1 cellular context compared by ENCODE assay signal in genomic region chr6:116631379-116631990, GRCh38.
TF ChIP-seq lines count a peak whose summit lies in the region.

No MANE protein-coding gene starts in this region.

TF ChIP-seq in HepG2, 621 proteins besides CTCF, POLR2A, EP300 and RAD21 (continued from another document and continues in another):
- TF ChIP-seq, protein P1, sequence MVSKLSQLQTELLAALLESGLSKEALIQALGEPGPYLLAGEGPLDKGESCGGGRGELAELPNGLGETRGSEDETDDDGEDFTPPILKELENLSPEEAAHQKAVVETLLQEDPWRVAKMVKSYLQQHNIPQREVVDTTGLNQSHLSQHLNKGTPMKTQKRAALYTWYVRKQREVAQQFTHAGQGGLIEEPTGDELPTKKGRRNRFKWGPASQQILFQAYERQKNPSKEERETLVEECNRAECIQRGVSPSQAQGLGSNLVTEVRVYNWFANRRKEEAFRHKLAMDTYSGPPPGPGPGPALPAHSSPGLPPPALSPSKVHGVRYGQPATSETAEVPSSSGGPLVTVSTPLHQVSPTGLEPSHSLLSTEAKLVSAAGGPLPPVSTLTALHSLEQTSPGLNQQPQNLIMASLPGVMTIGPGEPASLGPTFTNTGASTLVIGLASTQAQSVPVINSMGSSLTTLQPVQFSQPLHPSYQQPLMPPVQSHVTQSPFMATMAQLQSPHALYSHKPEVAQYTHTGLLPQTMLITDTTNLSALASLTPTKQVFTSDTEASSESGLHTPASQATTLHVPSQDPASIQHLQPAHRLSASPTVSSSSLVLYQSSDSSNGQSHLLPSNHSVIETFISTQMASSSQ (IDR thresholded peaks at IDR 0.05; ENCODE audit: low read depth) = peak; percentile 76; the same call in 1 of the 2 replicates
- TF ChIP-seq, protein P1 (CRISPR knock-in tag; IDR thresholded peaks at IDR 0.05; ENCODE audit: borderline replicate concordance) = peak; percentile 89
- TF ChIP-seq, protein P2, sequence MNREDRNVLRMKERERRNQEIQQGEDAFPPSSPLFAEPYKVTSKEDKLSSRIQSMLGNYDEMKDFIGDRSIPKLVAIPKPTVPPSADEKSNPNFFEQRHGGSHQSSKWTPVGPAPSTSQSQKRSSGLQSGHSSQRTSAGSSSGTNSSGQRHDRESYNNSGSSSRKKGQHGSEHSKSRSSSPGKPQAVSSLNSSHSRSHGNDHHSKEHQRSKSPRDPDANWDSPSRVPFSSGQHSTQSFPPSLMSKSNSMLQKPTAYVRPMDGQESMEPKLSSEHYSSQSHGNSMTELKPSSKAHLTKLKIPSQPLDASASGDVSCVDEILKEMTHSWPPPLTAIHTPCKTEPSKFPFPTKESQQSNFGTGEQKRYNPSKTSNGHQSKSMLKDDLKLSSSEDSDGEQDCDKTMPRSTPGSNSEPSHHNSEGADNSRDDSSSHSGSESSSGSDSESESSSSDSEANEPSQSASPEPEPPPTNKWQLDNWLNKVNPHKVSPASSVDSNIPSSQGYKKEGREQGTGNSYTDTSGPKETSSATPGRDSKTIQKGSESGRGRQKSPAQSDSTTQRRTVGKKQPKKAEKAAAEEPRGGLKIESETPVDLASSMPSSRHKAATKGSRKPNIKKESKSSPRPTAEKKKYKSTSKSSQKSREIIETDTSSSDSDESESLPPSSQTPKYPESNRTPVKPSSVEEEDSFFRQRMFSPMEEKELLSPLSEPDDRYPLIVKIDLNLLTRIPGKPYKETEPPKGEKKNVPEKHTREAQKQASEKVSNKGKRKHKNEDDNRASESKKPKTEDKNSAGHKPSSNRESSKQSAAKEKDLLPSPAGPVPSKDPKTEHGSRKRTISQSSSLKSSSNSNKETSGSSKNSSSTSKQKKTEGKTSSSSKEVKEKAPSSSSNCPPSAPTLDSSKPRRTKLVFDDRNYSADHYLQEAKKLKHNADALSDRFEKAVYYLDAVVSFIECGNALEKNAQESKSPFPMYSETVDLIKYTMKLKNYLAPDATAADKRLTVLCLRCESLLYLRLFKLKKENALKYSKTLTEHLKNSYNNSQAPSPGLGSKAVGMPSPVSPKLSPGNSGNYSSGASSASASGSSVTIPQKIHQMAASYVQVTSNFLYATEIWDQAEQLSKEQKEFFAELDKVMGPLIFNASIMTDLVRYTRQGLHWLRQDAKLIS (CRISPR knock-in tag; IDR thresholded peaks at IDR 0.05) = peak; percentile 65; the same call in 1 of the 2 replicates
- peak; percentile 97 for TF ChIP-seq ZNF33B (CRISPR knock-in tag; IDR thresholded peaks at IDR 0.05)
- peak; percentile 88; the same call in 1 of the 3 replicates for TF ChIP-seq MXI1 (IDR thresholded peaks at IDR 0.05; ENCODE audit: borderline replicate concordance, low read depth, low read length)
- TF ChIP-seq ZFP91 (CRISPR knock-in tag; IDR thresholded peaks at IDR 0.05; ENCODE audit: borderline replicate concordance) = 0 out of 2 replicates have a peak, but pooled peaks have one; percentile 23
- 0 out of 2 replicates have a peak, but pooled peaks have one; percentile 80 for TF ChIP-seq ZNF569 (CRISPR knock-in tag; IDR thresholded peaks at IDR 0.05; ENCODE audit: borderline replicate concordance)
- TF ChIP-seq ZSCAN9 (CRISPR knock-in tag; IDR thresholded peaks at IDR 0.05; ENCODE audit: borderline replicate concordance) = peak; percentile 91
- peak; percentile 61; the same call in 1 of the 2 replicates for TF ChIP-seq ZNF143 (CRISPR knock-in tag; IDR thresholded peaks at IDR 0.05)
- no peak for TF ChIP-seq SRSF1 (optimal IDR thresholded peaks at IDR 0.05; ENCODE audit: low read depth, low read length)
- peak; percentile 92; the same call in 1 of the 2 replicates for TF ChIP-seq GATA4 (IDR thresholded peaks at IDR 0.05; ENCODE audit: borderline replicate concordance, low read depth)
- TF ChIP-seq, protein P3, sequence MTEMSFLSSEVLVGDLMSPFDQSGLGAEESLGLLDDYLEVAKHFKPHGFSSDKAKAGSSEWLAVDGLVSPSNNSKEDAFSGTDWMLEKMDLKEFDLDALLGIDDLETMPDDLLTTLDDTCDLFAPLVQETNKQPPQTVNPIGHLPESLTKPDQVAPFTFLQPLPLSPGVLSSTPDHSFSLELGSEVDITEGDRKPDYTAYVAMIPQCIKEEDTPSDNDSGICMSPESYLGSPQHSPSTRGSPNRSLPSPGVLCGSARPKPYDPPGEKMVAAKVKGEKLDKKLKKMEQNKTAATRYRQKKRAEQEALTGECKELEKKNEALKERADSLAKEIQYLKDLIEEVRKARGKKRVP (CRISPR knock-in tag; IDR thresholded peaks at IDR 0.05) = peak in 1 of 2 experiments; percentile 40; a peak in 1 of 4 replicates
- TF ChIP-seq ZMYM3 (CRISPR knock-in tag; IDR thresholded peaks at IDR 0.05) = peak; percentile 83
- no peak for TF ChIP-seq HOXA7 (CRISPR knock-in tag; IDR thresholded peaks at IDR 0.05)
- TF ChIP-seq ZNF816 (CRISPR knock-in tag; IDR thresholded peaks at IDR 0.05; ENCODE audit: borderline replicate concordance) = peak; percentile 61; the same call in 1 of the 2 replicates
- peak; percentile 80; the same call in 1 of the 2 replicates for TF ChIP-seq ZMYM2 (CRISPR knock-in tag; IDR thresholded peaks at IDR 0.05)
- TF ChIP-seq CHD4 (IDR thresholded peaks at IDR 0.05; ENCODE audit: borderline replicate concordance, low read length) = peak; percentile 62; the same call in 1 of the 2 replicates
- TF ChIP-seq HMG20A (CRISPR knock-in tag; IDR thresholded peaks at IDR 0.05; ENCODE audit: borderline replicate concordance) = peak; percentile 95
- TF ChIP-seq ZNF652 (CRISPR knock-in tag; IDR thresholded peaks at IDR 0.05; ENCODE audit: borderline replicate concordance, low read depth) = peak; percentile 67; the same call in 1 of the 2 replicates
- TF ChIP-seq ZNF180 (CRISPR knock-in tag; IDR thresholded peaks at IDR 0.05; ENCODE audit: borderline replicate concordance, low read depth) = no peak
- peak; percentile 73 for TF ChIP-seq CBX1 (IDR thresholded peaks at IDR 0.05; ENCODE audit: low read depth)
- TF ChIP-seq ARID2 (CRISPR knock-in tag; IDR thresholded peaks at IDR 0.05; ENCODE audit: borderline replicate concordance) = peak; percentile 96; the same call in 1 of the 2 replicates
- peak; percentile 84; the same call in 1 of the 2 replicates for TF ChIP-seq HOXD1 (CRISPR knock-in tag; IDR thresholded peaks at IDR 0.05)
- TF ChIP-seq, protein P4, sequence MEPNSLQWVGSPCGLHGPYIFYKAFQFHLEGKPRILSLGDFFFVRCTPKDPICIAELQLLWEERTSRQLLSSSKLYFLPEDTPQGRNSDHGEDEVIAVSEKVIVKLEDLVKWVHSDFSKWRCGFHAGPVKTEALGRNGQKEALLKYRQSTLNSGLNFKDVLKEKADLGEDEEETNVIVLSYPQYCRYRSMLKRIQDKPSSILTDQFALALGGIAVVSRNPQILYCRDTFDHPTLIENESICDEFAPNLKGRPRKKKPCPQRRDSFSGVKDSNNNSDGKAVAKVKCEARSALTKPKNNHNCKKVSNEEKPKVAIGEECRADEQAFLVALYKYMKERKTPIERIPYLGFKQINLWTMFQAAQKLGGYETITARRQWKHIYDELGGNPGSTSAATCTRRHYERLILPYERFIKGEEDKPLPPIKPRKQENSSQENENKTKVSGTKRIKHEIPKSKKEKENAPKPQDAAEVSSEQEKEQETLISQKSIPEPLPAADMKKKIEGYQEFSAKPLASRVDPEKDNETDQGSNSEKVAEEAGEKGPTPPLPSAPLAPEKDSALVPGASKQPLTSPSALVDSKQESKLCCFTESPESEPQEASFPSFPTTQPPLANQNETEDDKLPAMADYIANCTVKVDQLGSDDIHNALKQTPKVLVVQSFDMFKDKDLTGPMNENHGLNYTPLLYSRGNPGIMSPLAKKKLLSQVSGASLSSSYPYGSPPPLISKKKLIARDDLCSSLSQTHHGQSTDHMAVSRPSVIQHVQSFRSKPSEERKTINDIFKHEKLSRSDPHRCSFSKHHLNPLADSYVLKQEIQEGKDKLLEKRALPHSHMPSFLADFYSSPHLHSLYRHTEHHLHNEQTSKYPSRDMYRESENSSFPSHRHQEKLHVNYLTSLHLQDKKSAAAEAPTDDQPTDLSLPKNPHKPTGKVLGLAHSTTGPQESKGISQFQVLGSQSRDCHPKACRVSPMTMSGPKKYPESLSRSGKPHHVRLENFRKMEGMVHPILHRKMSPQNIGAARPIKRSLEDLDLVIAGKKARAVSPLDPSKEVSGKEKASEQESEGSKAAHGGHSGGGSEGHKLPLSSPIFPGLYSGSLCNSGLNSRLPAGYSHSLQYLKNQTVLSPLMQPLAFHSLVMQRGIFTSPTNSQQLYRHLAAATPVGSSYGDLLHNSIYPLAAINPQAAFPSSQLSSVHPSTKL (CRISPR knock-in tag; IDR thresholded peaks at IDR 0.05) = peak; percentile 99
- peak; percentile 76 for TF ChIP-seq ZNF350 (CRISPR knock-in tag; IDR thresholded peaks at IDR 0.05; ENCODE audit: borderline replicate concordance, low read depth)
- peak; percentile 84; the same call in 1 of the 2 replicates for TF ChIP-seq ZSCAN21 (CRISPR knock-in tag; IDR thresholded peaks at IDR 0.05; ENCODE audit: borderline replicate concordance)
- TF ChIP-seq CCDC6 (CRISPR knock-in tag; IDR thresholded peaks at IDR 0.05) = peak; percentile 80; the same call in 1 of the 2 replicates
- TF ChIP-seq ZNF503 (CRISPR knock-in tag; IDR thresholded peaks at IDR 0.05) = peak; percentile 84; the same call in 1 of the 2 replicates
- peak; percentile 76; the same call in 1 of the 2 replicates for TF ChIP-seq ZNF205 (CRISPR knock-in tag; IDR thresholded peaks at IDR 0.05)
- TF ChIP-seq ERF (CRISPR knock-in tag; IDR thresholded peaks at IDR 0.05) = peak; percentile 99
- TF ChIP-seq FOXA3 (CRISPR knock-in tag; IDR thresholded peaks at IDR 0.05) = peak; percentile 93
- TF ChIP-seq MYNN (CRISPR knock-in tag; IDR thresholded peaks at IDR 0.05; ENCODE audit: low read depth) = no peak; the same call in 1 of the 2 replicates
- no peak for TF ChIP-seq THYN1 (CRISPR knock-in tag; IDR thresholded peaks at IDR 0.05; ENCODE audit: borderline replicate concordance, low read depth)
- TF ChIP-seq, protein P5, sequence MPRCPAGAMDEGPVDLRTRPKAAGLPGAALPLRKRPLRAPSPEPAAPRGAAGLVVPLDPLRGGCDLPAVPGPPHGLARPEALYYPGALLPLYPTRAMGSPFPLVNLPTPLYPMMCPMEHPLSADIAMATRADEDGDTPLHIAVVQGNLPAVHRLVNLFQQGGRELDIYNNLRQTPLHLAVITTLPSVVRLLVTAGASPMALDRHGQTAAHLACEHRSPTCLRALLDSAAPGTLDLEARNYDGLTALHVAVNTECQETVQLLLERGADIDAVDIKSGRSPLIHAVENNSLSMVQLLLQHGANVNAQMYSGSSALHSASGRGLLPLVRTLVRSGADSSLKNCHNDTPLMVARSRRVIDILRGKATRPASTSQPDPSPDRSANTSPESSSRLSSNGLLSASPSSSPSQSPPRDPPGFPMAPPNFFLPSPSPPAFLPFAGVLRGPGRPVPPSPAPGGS (CRISPR knock-in tag; IDR thresholded peaks at IDR 0.05) = peak; percentile 63; the same call in 1 of the 2 replicates
- TF ChIP-seq KDM3A (CRISPR knock-in tag; IDR thresholded peaks at IDR 0.05; ENCODE audit: low read depth) = peak; percentile 90; the same call in 1 of the 2 replicates
- TF ChIP-seq, protein P6, sequence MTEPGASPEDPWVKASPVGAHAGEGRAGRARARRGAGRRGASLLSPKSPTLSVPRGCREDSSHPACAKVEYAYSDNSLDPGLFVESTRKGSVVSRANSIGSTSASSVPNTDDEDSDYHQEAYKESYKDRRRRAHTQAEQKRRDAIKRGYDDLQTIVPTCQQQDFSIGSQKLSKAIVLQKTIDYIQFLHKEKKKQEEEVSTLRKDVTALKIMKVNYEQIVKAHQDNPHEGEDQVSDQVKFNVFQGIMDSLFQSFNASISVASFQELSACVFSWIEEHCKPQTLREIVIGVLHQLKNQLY (CRISPR knock-in tag; IDR thresholded peaks at IDR 0.05) = peak; percentile 92
- TF ChIP-seq MAF1 (CRISPR knock-in tag; IDR thresholded peaks at IDR 0.05; ENCODE audit: borderline replicate concordance) = 0 out of 2 replicates have a peak, but pooled peaks have one; percentile 40
- TF ChIP-seq ZNF746 (CRISPR knock-in tag; IDR thresholded peaks at IDR 0.05) = 0 out of 2 replicates have a peak, but pooled peaks have one; percentile 45
- peak; percentile 79; the same call in 1 of the 2 replicates for TF ChIP-seq DNMT3B (CRISPR knock-in tag; conservative IDR thresholded peaks at IDR 0.05)
- TF ChIP-seq, protein P7, sequence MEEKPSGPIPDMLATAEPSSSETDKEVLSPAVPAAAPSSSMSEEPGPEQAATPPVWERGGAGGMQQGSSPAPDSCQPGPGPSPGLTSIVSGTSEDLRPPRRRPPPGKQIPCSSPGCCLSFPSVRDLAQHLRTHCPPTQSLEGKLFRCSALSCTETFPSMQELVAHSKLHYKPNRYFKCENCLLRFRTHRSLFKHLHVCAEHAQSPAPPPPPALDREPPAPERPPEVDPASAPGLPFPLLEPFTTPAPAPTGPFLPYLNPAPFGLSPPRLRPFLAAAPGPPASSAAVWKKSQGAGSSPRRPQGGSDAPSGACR (CRISPR knock-in tag; IDR thresholded peaks at IDR 0.05) = peak; percentile 87
- TF ChIP-seq ZNF629 (CRISPR knock-in tag; conservative IDR thresholded peaks at IDR 0.05) = peak; percentile 61
